Comparison of ENCODE assay signal across 8 cellular contexts in genomic region chr7:77727936-77728701, GRCh38. TPM values are rescaled to one million over a fixed set of nuclear protein-coding genes. Genes with fewer than 3 reads are reported as not detected.
DNase-seq lines count a peak whose midpoint lies in the region; ATAC-seq and TF ChIP-seq lines count a peak whose summit lies in the region.

No MANE protein-coding gene starts in this region.

- no peak overlapping the region for H3K4me3 ChIP-seq in left lung
- H3K4me3 ChIP-seq in upper lobe of right lung: no peak overlapping the region

- peak; percentile 32 for ATAC-seq in left lung
- ATAC-seq in upper lobe of right lung: peak; percentile 43
- no peak for ATAC-seq in HG02588 (IDR thresholded peaks at IDR 0.05; ENCODE audit: unreplicated experiment)

- peaks cover 5 to 61% of the 10 kb centered on the region in 2 donors for H3K4me1 ChIP-seq in left lung
- peaks cover 26% of the 10 kb centered on the region for H3K4me1 ChIP-seq in upper lobe of right lung

- peak; percentile 65 for DNase-seq in DMS153 treated with DMSO at 0.1 percent for 48 hours (lab: John Stamatoyannopoulos, UW; ENCODE audit: unreplicated experiment)
- peak; percentile 53 for DNase-seq in NCI-H2029 treated with DMSO at 0.1 percent for 48 hours (lab: John Stamatoyannopoulos, UW)
- peak; percentile 32 for DNase-seq in brain pericyte (ENCODE audit: low read depth, low spot score)
- no peak for DNase-seq in left lung
- no peak for DNase-seq in upper lobe of right lung
- DNase-seq in NOMO-1 treated with DMSO at 0.1 percent for 48 hours (lab: John Stamatoyannopoulos, UW; ENCODE audit: unreplicated experiment): no peak
- DNase-seq in GM19240 (ENCODE audit: insufficient read length, low spot score): no peak

- peak overlapping the region in 1 of 2 donors; percentile 57 for H3K27ac ChIP-seq in left lung
- peak overlapping the region; percentile 55 for H3K27ac ChIP-seq in upper lobe of right lung

- H3K36me3 ChIP-seq in left lung (no peaks in the 10 kb centered on the region), upper lobe of right lung (no peaks in the 10 kb centered on the region)

- intact Hi-C loops in left lung (cut with DNase I): no loop called here
- intact Hi-C loops in upper lobe of right lung (cut with DNase I): no loop called here

- no peak for TF ChIP-seq CTCF in left lung (IDR thresholded peaks at IDR 0.05)
- no peak for TF ChIP-seq CTCF in upper lobe of right lung (IDR thresholded peaks at IDR 0.05)

- H3K27me3 ChIP-seq in left lung (no peaks in the 10 kb centered on the region), upper lobe of right lung (no peaks in the 10 kb centered on the region)

- H3K9me3 ChIP-seq in left lung (no peaks in the 10 kb centered on the region), upper lobe of right lung (no peaks in the 10 kb centered on the region)

RNA-seq across cellular contexts. Expression of gene RSBN1L, which starts 31.9 kb away (rescaled TPM):
- total RNA-seq in left lung (10 to 100 TPM; 16.7 to 20.2 TPM), upper lobe of right lung (27.7 TPM)

Comparison
In these comparisons a context has a peak if more than half of its experiments do, and no peak if none do; other contexts are left out.
1. DNase-seq: peak in DMS153 treated with DMSO at 0.1 percent for 48 hours (single experiment), NCI-H2029 treated with DMSO at 0.1 percent for 48 hours (single experiment) and brain pericyte (single experiment); none in left lung (0 of 2), upper lobe of right lung (single experiment), NOMO-1 treated with DMSO at 0.1 percent for 48 hours (single experiment) and GM19240 (single experiment).